Comparison of ENCODE assay signal across 8 cellular contexts in the genomic region with DNA sequence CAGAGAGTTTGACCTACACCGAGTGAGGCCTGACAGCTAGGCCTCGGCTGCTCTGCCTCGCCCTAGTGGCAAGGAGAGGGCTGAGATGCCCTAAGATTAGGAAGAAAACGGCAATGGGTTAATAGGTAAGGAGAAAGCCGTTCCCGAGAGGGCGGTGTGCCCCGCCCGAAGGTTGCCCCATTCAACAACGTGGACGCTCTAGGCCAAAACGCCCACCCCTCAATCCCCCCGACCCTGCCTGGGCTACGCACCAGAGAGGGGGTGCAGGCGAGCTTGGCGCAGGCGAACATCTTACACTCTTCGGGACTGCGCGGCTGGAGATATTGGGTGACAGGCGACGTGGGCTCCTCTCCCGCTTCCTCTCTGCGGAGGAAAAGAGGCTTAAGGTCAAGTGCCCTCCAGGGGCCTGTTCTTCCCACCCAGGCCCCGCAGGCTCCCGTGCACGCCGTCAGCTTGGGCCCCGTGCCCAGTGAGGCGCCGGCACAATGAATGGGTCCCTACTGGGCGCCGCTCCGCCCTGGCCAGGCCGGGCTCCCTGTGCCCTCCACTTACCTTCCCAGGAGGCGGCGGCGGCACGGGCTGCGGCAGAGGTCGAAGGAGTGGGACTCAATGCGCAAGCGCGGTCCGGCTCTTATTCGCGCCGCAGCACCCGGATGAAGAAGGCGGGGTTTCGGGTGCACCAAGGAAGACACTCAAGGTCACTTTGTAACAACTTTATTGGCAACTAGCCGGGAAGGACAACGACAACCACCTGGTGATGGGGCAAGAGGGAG. TPM values are rescaled to one million over a fixed set of nuclear protein-coding genes. Genes with fewer than 3 reads are reported as not detected.
DNase-seq lines count a peak whose midpoint lies in the region; ATAC-seq lines count a peak whose summit lies in the region.

TSS of gene ATP5MC3 (minus strand) at position 607 of the 773 bp plus-strand sequence. CDS start at position 290, 317 bp downstream.

- H3K4me3 Mint-ChIP-seq in activated CD4-positive, alpha-beta T cell treated with anti-CD3 and anti-CD28 coated beads, Interleukin-2, amount 10 ng/mL, durations not matched to agents 7 days and 5 days: peak within 1 kb of the TSS; percentile 95

- POLR2A ChIA-PET in activated CD4-positive, alpha-beta T cell treated with anti-CD3 and anti-CD28 coated beads, Interleukin-2, amount 10 ng/mL, durations not matched to agents 7 days and 5 days (lab: Charles Lee): no interaction called here

- peaks cover 35 to 50% (median 46%) of the 10 kb centered on the region in 11 experiments; a peak in 21 of 22 replicates for H4K20me1 ChIP-seq in BLaER1 treated with 17β-estradiol and CSF1 and Interleukin-3, amounts not matched to agents 10 nM and 100 nM

- H3K4me1 ChIP-seq in BLaER1 treated with 17β-estradiol and CSF1 and Interleukin-3, amounts not matched to agents 10 nM and 100 nM: peaks cover 13 to 29% (median 18%) of the 10 kb centered on the region in 10 experiments

- H3K4me1 Mint-ChIP-seq in activated CD4-positive, alpha-beta T cell treated with anti-CD3 and anti-CD28 coated beads, Interleukin-2, amount 10 ng/mL, durations not matched to agents 7 days and 5 days: peaks cover 34% of the 10 kb centered on the region

- ATAC-seq in HG03460 (IDR thresholded peaks at IDR 0.05; ENCODE audit: unreplicated experiment): peak; percentile 91
- ATAC-seq in left lobe of liver: peak; percentile 94

- peak within 1 kb of the TSS; percentile 84 to 94 (median 90) for H3K27ac ChIP-seq in BLaER1 treated with 17β-estradiol and CSF1 and Interleukin-3, amounts not matched to agents 10 nM and 100 nM

- peak within 1 kb of the TSS; percentile 69 to 95 (median 80) for H3K4me2 ChIP-seq in BLaER1 treated with 17β-estradiol and CSF1 and Interleukin-3, amounts not matched to agents 10 nM and 100 nM

- peak within 1 kb of the TSS; percentile 88 to 98 (median 91) for H3K9ac ChIP-seq in BLaER1 treated with 17β-estradiol and CSF1 and Interleukin-3, amounts not matched to agents 10 nM and 100 nM

- no peaks in the 10 kb centered on the region for H3K27me3 Mint-ChIP-seq in activated CD4-positive, alpha-beta T cell treated with anti-CD3 and anti-CD28 coated beads, Interleukin-2, amount 10 ng/mL, durations not matched to agents 7 days and 5 days

- no peaks in the 10 kb centered on the region for H3K27me3 ChIP-seq in BLaER1 treated with 17β-estradiol and CSF1 and Interleukin-3, amounts not matched to agents 10 nM and 100 nM

- peak; percentile 76 for DNase-seq in GM19240 (ENCODE audit: insufficient read length, low spot score)
- peak; percentile 90 for DNase-seq in NCI-H526 treated with DMSO at 0.1 percent for 48 hours (lab: John Stamatoyannopoulos, UW)
- peak; percentile 94 for DNase-seq in activated CD4-positive, alpha-beta T cell treated with anti-CD3 and anti-CD28 coated beads, Interleukin-2, amount 10 ng/mL, durations not matched to agents 7 days and 5 days
- DNase-seq in cortex of kidney (lab: John Stamatoyannopoulos, UW): peak; percentile 23
- peak; percentile 96 for DNase-seq in left lobe of liver (ENCODE audit: low spot score)
- peak; percentile 86 for DNase-seq in stimulated activated CD4-positive, alpha-beta T cell treated with anti-CD3 and anti-CD28 coated beads, Interleukin-2, amount 100 ng/mL, for 4 hours (ENCODE audit: low read depth)

- H3K9me3 ChIP-seq in BLaER1 treated with 17β-estradiol and CSF1 and Interleukin-3, amounts not matched to agents 10 nM and 100 nM (replicated peaks in 1 of 11): no peaks in the 10 kb centered on the region; a peak in 2 of 22 replicates

- H3K9me3 Mint-ChIP-seq in activated CD4-positive, alpha-beta T cell treated with anti-CD3 and anti-CD28 coated beads, Interleukin-2, amount 10 ng/mL, durations not matched to agents 7 days and 5 days: peaks cover 5% of the 10 kb centered on the region

- H3K36me3 ChIP-seq in BLaER1 treated with 17β-estradiol and CSF1 and Interleukin-3, amounts not matched to agents 10 nM and 100 nM: peaks cover 38 to 43% (median 41%) of the 10 kb centered on the region in 11 experiments

- CTCF ChIA-PET in activated CD4-positive, alpha-beta T cell treated with anti-CD3 and anti-CD28 coated beads, Interleukin-2, amount 10 ng/mL, durations not matched to agents 7 days and 5 days (lab: Charles Lee): no interaction called here

- peak within 1 kb of the TSS; percentile 96 for H3K27ac Mint-ChIP-seq in activated CD4-positive, alpha-beta T cell treated with anti-CD3 and anti-CD28 coated beads, Interleukin-2, amount 10 ng/mL, durations not matched to agents 7 days and 5 days

- peak within 1 kb of the TSS; percentile 77 to 96 (median 86) for H3K4me3 ChIP-seq in BLaER1 treated with 17β-estradiol and CSF1 and Interleukin-3, amounts not matched to agents 10 nM and 100 nM

- H3K36me3 Mint-ChIP-seq in activated CD4-positive, alpha-beta T cell treated with anti-CD3 and anti-CD28 coated beads, Interleukin-2, amount 10 ng/mL, durations not matched to agents 7 days and 5 days (ENCODE audit: low read depth): peaks cover 37% of the 10 kb centered on the region

RNA-seq across cellular contexts. Expression of gene ATP5MC3, which starts in this region (rescaled TPM):
- total RNA-seq in activated CD4-positive, alpha-beta T cell treated with anti-CD3 and anti-CD28 coated beads, Interleukin-2, amount 10 ng/mL, durations not matched to agents 7 days and 5 days: 100 to 1,000 TPM; 191 to 213 TPM
- total RNA-seq in left lobe of liver: 192 TPM

Comparison
In these comparisons a context has a peak if more than half of its experiments do, and no peak if none do; other contexts are left out.
1. Peak in every context shown above with its lines: DNase-seq, ATAC-seq, H3K4me3 ChIP-seq and H3K27ac ChIP-seq.
2. DNase-seq: peak in every context shown above with its lines; median percentile 96 in left lobe of liver; 94 in activated CD4-positive, alpha-beta T cell treated with anti-CD3 and anti-CD28 coated beads, Interleukin-2, amount 10 ng/mL, durations not matched to agents 7 days and 5 days; 90 in NCI-H526 treated with DMSO at 0.1 percent for 48 hours; 86 in stimulated activated CD4-positive, alpha-beta T cell treated with anti-CD3 and anti-CD28 coated beads, Interleukin-2, amount 100 ng/mL, for 4 hours; 76 in GM19240; 23 in cortex of kidney.